ENCODE assay signal across 22 cellular contexts in the genomic region with DNA sequence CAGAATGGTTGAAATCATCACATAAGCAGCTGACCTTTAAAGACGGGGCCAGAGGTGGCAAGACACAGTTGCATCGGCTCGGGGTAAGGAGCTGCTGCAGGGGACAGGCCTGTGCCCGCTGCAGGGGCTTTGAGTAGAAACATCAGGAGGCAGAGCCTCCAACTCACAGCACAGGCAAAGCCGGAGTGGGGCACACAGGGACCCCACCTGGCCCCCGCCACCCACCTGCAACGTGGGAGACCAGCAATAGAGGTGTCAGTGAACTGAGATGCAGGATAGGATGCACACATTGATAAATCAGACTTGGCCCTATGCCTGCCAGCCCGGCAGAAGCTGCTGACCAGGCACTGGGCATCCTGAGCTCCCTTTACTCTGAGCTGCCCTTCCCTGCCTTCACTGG.
"Had no signal": no experiment of that assay in that cellular context is flagged by ENCODE, and none has a peak within 500 bp of the region (broad histone marks: within the 10 kb centered on the region; RNA-seq: fewer than 3 reads in every experiment).

No MANE protein-coding gene starts in this region.

- H3K4me3 ChIP-seq: esophagus squamous epithelium, gastroesophageal sphincter, psoas muscle, skin epidermis, suprapubic skin, thyroid gland, uterus had no signal

- H3K4me3 Mint-ChIP-seq: dendritic cell treated with granulocyte-macrophage colony-stimulating factor and Interleukin-4, amounts not matched to agents 40 ng/mL and 50 ng/mL, for 4 days; mesothelial cell of epicardium; nephron progenitor cell; type B pancreatic cell had no signal

- H3K27me3 ChIP-seq: thyroid gland, uterus had no signal

- H3K36me3 Mint-ChIP-seq: mesothelial cell of epicardium, type B pancreatic cell had no signal

- H3K4me1 Mint-ChIP-seq: mesothelial cell of epicardium, nephron progenitor cell had no signal

- DNase-seq: esophagus squamous epithelium; foreskin fibroblast; glutamatergic neuron; islet precursor cell; left ventricle myocardium superior; nephron progenitor cell; retina; stimulated activated CD4-positive, alpha-beta T cell treated with anti-CD3 and anti-CD28 coated beads, Interleukin-12 subunit alpha, Interleukin-12 subunit beta, amount 100 ng/mL, for 4 hours; stimulated activated CD4-positive, alpha-beta T cell treated with anti-CD3 and anti-CD28 coated beads, Interleukin-2, amount 100 ng/mL, for 48 hours; stimulated activated naive CD8-positive, alpha-beta T cell treated with anti-CD3 and anti-CD28 coated beads, Interleukin-15, Interleukin-2, amounts not matched to agents 100 U/mL and 50 U/mL, for 24 hours; thyroid gland; uterus had no signal

- H3K27ac Mint-ChIP-seq: dendritic cell treated with granulocyte-macrophage colony-stimulating factor and Interleukin-4, amounts not matched to agents 40 ng/mL and 50 ng/mL, for 4 days; mesothelial cell of epicardium; nephron progenitor cell; type B pancreatic cell had no signal

- H3K36me3 ChIP-seq: esophagus squamous epithelium, gastroesophageal sphincter, suprapubic skin, thyroid gland, uterus had no signal

- H3K9me3 Mint-ChIP-seq: dendritic cell treated with granulocyte-macrophage colony-stimulating factor and Interleukin-4, amounts not matched to agents 40 ng/mL and 50 ng/mL, for 4 days; type B pancreatic cell had no signal

- H3K27ac ChIP-seq: esophagus squamous epithelium, gastroesophageal sphincter, parathyroid adenoma, psoas muscle, skin epidermis, suprapubic skin, thyroid gland, uterus had no signal

- ATAC-seq: gastroesophageal sphincter; left ventricle myocardium superior; psoas muscle; sciatic nerve; stimulated activated naive CD8-positive, alpha-beta T cell treated with anti-CD3 and anti-CD28 coated beads, Interleukin-15, Interleukin-2, amounts not matched to agents 100 U/mL and 50 U/mL, for 24 hours had no signal

- H3K9me3 ChIP-seq: esophagus squamous epithelium, gastroesophageal sphincter, psoas muscle, suprapubic skin, thyroid gland, uterus had no signal

- H3K4me1 ChIP-seq: esophagus squamous epithelium, gastroesophageal sphincter, parathyroid adenoma, psoas muscle, suprapubic skin, thyroid gland, uterus had no signal

- FAIRE-seq: colon had no signal
